10 cellular contexts compared by ENCODE assay signal in the genomic region with DNA sequence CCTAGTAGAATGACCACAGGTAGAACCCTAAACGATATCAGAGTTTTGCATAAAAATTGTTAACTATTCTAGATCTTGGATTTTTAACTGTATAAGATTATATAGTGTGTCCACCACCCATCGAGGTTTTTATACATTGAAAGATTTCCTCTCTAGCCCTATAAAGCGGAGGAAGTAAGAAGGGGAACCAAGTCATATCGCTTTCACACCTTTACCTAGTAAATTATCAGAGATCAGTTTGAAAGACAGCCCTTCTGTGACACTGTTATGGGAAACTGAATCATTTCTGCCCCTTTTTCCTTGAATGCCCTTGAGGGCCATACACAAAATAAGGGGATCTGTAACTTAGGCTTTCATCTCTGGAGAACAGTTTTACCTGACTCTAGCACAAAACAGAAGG. TPM values are rescaled to one million over a fixed set of nuclear protein-coding genes. Genes with fewer than 3 reads are reported as not detected.
"Had no signal": no experiment of that assay in that cellular context is flagged by ENCODE, and none has a peak within 500 bp of the region (broad histone marks: within the 10 kb centered on the region; RNA-seq: fewer than 3 reads in every experiment).

No MANE protein-coding gene starts in this region.

- FAIRE-seq: HepG2, HTR-8/SVneo, K562 had no signal

- DNase-seq: IMR-90, Karpas-422, KBM-7, KG1 had no signal

- H3K4me3 ChIP-seq: K562 had no signal

- H3K27ac ChIP-seq: HL-60, KMS-11 had no signal

- H3K4me2 ChIP-seq: KMS-11 had no signal

- H3K9ac ChIP-seq: KMS-11 had no signal

- ATAC-seq: HepG2, K562 had no signal

RNA-seq across cellular contexts. Expression of gene GPR37, which starts 8.3 kb away (rescaled TPM):
- total RNA-seq: HepG2, K562 had no signal
- polyA plus RNA-seq: HepG2, IgD-negative memory B cell had no signal
